Comparison of ENCODE assay signal across 13 cellular contexts in the genomic region with DNA sequence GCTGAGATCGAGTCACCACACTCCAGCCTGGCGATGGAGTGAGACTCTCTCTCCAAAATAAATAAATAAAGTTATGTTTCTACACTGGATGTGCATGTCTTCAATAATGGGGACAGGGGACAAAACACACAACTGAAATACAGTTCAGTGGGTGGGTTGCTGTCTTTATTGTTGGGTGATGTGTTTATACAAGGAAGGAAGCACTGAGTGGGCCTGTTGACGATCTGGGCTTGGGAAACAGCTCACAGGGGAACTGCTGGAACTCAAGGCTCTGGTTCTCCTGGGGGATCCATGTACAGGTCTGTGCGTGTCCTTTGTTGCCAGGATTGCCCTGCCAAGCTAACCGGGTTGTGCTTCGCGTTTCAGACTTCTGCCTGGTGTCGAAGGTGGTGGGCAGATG. TPM values are rescaled to one million over a fixed set of nuclear protein-coding genes. Genes with fewer than 3 reads are reported as not detected.
A peak's percentile ranks its signal among the peaks of the same experiment; 100 is the strongest.
DNase-seq lines count a peak whose midpoint lies in the region; ATAC-seq and TF ChIP-seq lines count a peak whose summit lies in the region.
"Had no signal": no experiment of that assay in that cellular context is flagged by ENCODE, and none has a peak within 500 bp of the region (broad histone marks: within the 10 kb centered on the region; RNA-seq: fewer than 3 reads in every experiment).

No MANE protein-coding gene starts in this region.

- peak overlapping the region; percentile 17 for H2AK9ac ChIP-seq in IMR-90 (replicated peaks; ENCODE audit: low read depth, low read length, poor library complexity)

- H4K5ac ChIP-seq in IMR-90 (ENCODE audit: low read depth, low read length), result peak overlapping the region; percentile 32; the same call in 1 of the 2 replicates

- H3K4me3 ChIP-seq in IMR-90 (ENCODE audit: insufficient read depth, low read depth, low read length), result no peak overlapping the region
- no peak overlapping the region for H3K4me3 ChIP-seq in spleen

- peaks cover 26% of the 10 kb centered on the region for H3K36me3 Mint-ChIP-seq in activated T-helper 2 cell treated with anti-CD3 and anti-CD28 coated beads, Interferon-gamma antibody, Interleukin-2, Interleukin-4, amounts not matched to agents 10 μg/mL and 5 μg/mL and 100 μg/mL, durations not matched to agents 14 hours and 24 hours and 36 hours (ENCODE audit: low read depth)

- in situ Hi-C loops in IMR-90 (cut with MboI; ENCODE audit: low sequenced_read_pairs), result no loop called here

- CTCF ChIA-PET in IMR-90 (lab: Yijun Ruan, JAX), result no interaction called here

- ATAC-seq in IMR-90 (ENCODE audit: low read depth) (no peak), HG02938 (IDR thresholded peaks at IDR 0.05; ENCODE audit: unreplicated experiment) (no peak)

- no TSS peak for BruUV-seq in IMR-90 (replicated peaks; lab: Mats Ljungman, UMichigan)

- no peaks in the 10 kb centered on the region for H3K27me3 ChIP-seq in IMR-90 (ENCODE audit: control insufficient read depth, insufficient read depth, low read length)
- H3K27me3 ChIP-seq in spleen (replicated peaks in 1 of 7), result no peaks in the 10 kb centered on the region

- H3K4me2 ChIP-seq in IMR-90 (ENCODE audit: low read depth, low read length), result no peak overlapping the region

- no peak overlapping the region for H3K4me3 Mint-ChIP-seq in activated T-helper 2 cell treated with anti-CD3 and anti-CD28 coated beads, Interferon-gamma antibody, Interleukin-2, Interleukin-4, amounts not matched to agents 10 μg/mL and 5 μg/mL and 100 μg/mL, durations not matched to agents 14 hours and 24 hours and 36 hours (ENCODE audit: low read depth)

- H2AFZ ChIP-seq in IMR-90 (replicated peaks; ENCODE audit: low read length, poor library complexity), result peak overlapping the region; percentile 33

- no peak overlapping the region for H3K56ac ChIP-seq in IMR-90 (ENCODE audit: extremely low read depth, insufficient read depth, low read length)

- H3K36me3 ChIP-seq in IMR-90 (ENCODE audit: control insufficient read depth, insufficient read depth, low read length), result no peaks in the 10 kb centered on the region
- peaks cover 0 to 59% (median 3%) of the 10 kb centered on the region in 6 donors for H3K36me3 ChIP-seq in spleen

- no peak overlapping the region for H2BK20ac ChIP-seq in IMR-90 (ENCODE audit: low read depth, low read length)

- TF ChIP-seq RAD21 in IMR-90 (IDR thresholded peaks at IDR 0.05; ENCODE audit: low read length), result no peak

- H3K18ac ChIP-seq in IMR-90 (ENCODE audit: low read depth, low read length), result no peak overlapping the region

- H3K14ac ChIP-seq in IMR-90 (replicated peaks; ENCODE audit: low read depth, low read length), result no peak overlapping the region

- no peak overlapping the region; the same call in 1 of the 2 replicates for H3K4ac ChIP-seq in IMR-90 (ENCODE audit: low read depth, low read length)

- WGBS in IMR-90 (ENCODE audit: extremely low coverage in 2 of 2, insufficient read length in 1 of 2), 2 experiments, result 92% methylated on average over 6 of the region's 8 CpGs; no CpG with 5 or more reads in 1 of the 2 experiments
- 87 to 92% (median 90%) methylated on average over 8 of the region's 8 CpGs for WGBS in spleen, 5 donors

- no peak overlapping the region for H4K8ac ChIP-seq in IMR-90 (ENCODE audit: low read depth in 2 of 2, low read length in 2 of 2)

- dilution Hi-C loops in IMR-90 (cut with HindIII; ENCODE audit: low sequenced_read_pairs, unreplicated experiment), result no loop called here

- peak overlapping the region; percentile 36; the same call in 1 of the 2 replicates for H2BK120ac ChIP-seq in IMR-90 (ENCODE audit: low read depth, low read length)

- no peaks in the 10 kb centered on the region for H3K9me3 ChIP-seq in IMR-90 (ENCODE audit: control insufficient read depth, insufficient read depth, low read length)
- H3K9me3 ChIP-seq in spleen, result no peaks in the 10 kb centered on the region

- no peaks in the 10 kb centered on the region for H3K79me1 ChIP-seq in IMR-90 (ENCODE audit: low read depth in 1 of 2, low read length in 2 of 2)

- H2BK15ac ChIP-seq in IMR-90 (ENCODE audit: low read depth, low read length), result no peak overlapping the region

- TF ChIP-seq POLR2A in IMR-90 (IDR thresholded peaks at IDR 0.05; ENCODE audit: low read depth, low read length) (no peak), spleen (IDR thresholded peaks at IDR 0.05) (no peak)

- H3K4me1 ChIP-seq in IMR-90 (ENCODE audit: control insufficient read depth, insufficient read depth, low read length), result peaks cover 14% of the 10 kb centered on the region
- peaks cover 26 to 97% (median 73%) of the 10 kb centered on the region in 6 donors for H3K4me1 ChIP-seq in spleen

- H4K20me1 ChIP-seq in IMR-90 (ENCODE audit: insufficient read depth, low read length), result no peaks in the 10 kb centered on the region

- H4K91ac ChIP-seq in IMR-90 (ENCODE audit: insufficient read depth, low read depth, low read length), result peak overlapping the region; percentile 6; the same call in 1 of the 2 replicates

- no peak overlapping the region for H3K9ac ChIP-seq in IMR-90 (ENCODE audit: low read depth, low read length)

- peak; percentile 53 for DNase-seq in CD1c-positive myeloid dendritic cell (ENCODE audit: extremely low spot score)
- no peak for DNase-seq in IMR-90
- DNase-seq in activated T-helper 2 cell treated with anti-CD3 and anti-CD28 coated beads, Interferon-gamma antibody, Interleukin-2, Interleukin-4, amounts not matched to agents 10 μg/mL and 5 μg/mL and 100 μg/mL, durations not matched to agents 14 hours and 24 hours and 36 hours (ENCODE audit: low spot score), result no peak
- no peak for DNase-seq in spleen
- no peak for DNase-seq in ureter (ENCODE audit: low spot score)
- no peak for DNase-seq in MV-4-11 (lab: John Stamatoyannopoulos, UW)
- DNase-seq: DMS53, NCI-H1417, NCI-H187 treated with DMSO at 0.1 percent for 48 hours, NCI-H446 had no signal

- H3K27ac Mint-ChIP-seq in activated T-helper 2 cell treated with anti-CD3 and anti-CD28 coated beads, Interferon-gamma antibody, Interleukin-2, Interleukin-4, amounts not matched to agents 10 μg/mL and 5 μg/mL and 100 μg/mL, durations not matched to agents 14 hours and 24 hours and 36 hours, result peak overlapping the region; percentile 82

- peaks cover 26% of the 10 kb centered on the region for H3K4me1 Mint-ChIP-seq in activated T-helper 2 cell treated with anti-CD3 and anti-CD28 coated beads, Interferon-gamma antibody, Interleukin-2, Interleukin-4, amounts not matched to agents 10 μg/mL and 5 μg/mL and 100 μg/mL, durations not matched to agents 14 hours and 24 hours and 36 hours (ENCODE audit: low read depth)

- no peaks in the 10 kb centered on the region for H3K27me3 Mint-ChIP-seq in activated T-helper 2 cell treated with anti-CD3 and anti-CD28 coated beads, Interferon-gamma antibody, Interleukin-2, Interleukin-4, amounts not matched to agents 10 μg/mL and 5 μg/mL and 100 μg/mL, durations not matched to agents 14 hours and 24 hours and 36 hours (ENCODE audit: low read depth)

- H3K9me3 Mint-ChIP-seq in activated T-helper 2 cell treated with anti-CD3 and anti-CD28 coated beads, Interferon-gamma antibody, Interleukin-2, Interleukin-4, amounts not matched to agents 10 μg/mL and 5 μg/mL and 100 μg/mL, durations not matched to agents 14 hours and 24 hours and 36 hours, result no peaks in the 10 kb centered on the region
- H3K9me3 Mint-ChIP-seq: CD14-positive monocyte had no signal

- H2AK5ac ChIP-seq in IMR-90 (ENCODE audit: low read depth, low read length), result 0 out of 2 replicates have a peak overlapping the region, but pooled peaks have one; percentile 63

- TF ChIP-seq CTCF in IMR-90 (conservative IDR thresholded peaks at IDR 0.05; ENCODE audit: low read depth, low read length), result no peak
- TF ChIP-seq CTCF in spleen (IDR thresholded peaks at IDR 0.05 in 8 of 11, conservative IDR thresholded peaks at IDR 0.05 in 3 of 11), result no peak

- H2BK5ac ChIP-seq in IMR-90 (ENCODE audit: low read depth, low read length, poor library complexity, severe bottlenecking), result peak overlapping the region; percentile 34

- intact Hi-C loops in IMR-90 (cut with micrococcal nuclease) (no loop called here), spleen (cut with DNase I; ENCODE audit: low total_unique reads) (no loop called here)
- intact Hi-C loops in activated T-helper 2 cell treated with anti-CD3 and anti-CD28 coated beads, Interferon-gamma antibody, Interleukin-2, Interleukin-4, amounts not matched to agents 10 μg/mL and 5 μg/mL and 100 μg/mL, durations not matched to agents 14 hours and 24 hours and 36 hours (cut with micrococcal nuclease), result no loop called here

- POLR2A ChIA-PET in IMR-90 (lab: Charles Lee; ENCODE audit: unreplicated experiment), result no interaction called here

- H3K23ac ChIP-seq in IMR-90 (ENCODE audit: low read depth, low read length), result no peak overlapping the region

- H3K9me1 ChIP-seq in IMR-90 (ENCODE audit: insufficient read depth, low read length), result peaks cover 4% of the 10 kb centered on the region

- H3K27ac ChIP-seq in IMR-90 (ENCODE audit: insufficient read depth, low read length) (no peak overlapping the region), spleen (peak overlapping the region in 5 of 8 donors; percentile 44 to 76 (median 62))

RNA-seq across cellular contexts. Expression of gene SPINT2, which starts 18.9 kb away (rescaled TPM):
- total RNA-seq in IMR-90 (2012; rRNA removed) (0.28 and 0.54 TPM in 2 replicates), spleen (10 to 100 TPM; 41.2 to 87.8 (median 59.5) TPM), ureter (286 TPM)
- polyA plus RNA-seq in IMR-90 (2012; rRNA removed) (1.2 and 2.2 TPM in 2 replicates), spleen (10 to 100 TPM; 63.2 to 82.9 (median 65.6) TPM)
- polyA plus RNA-seq in IMR-90 (2012; cell fraction: cytosol; rRNA removed), result 1.2 and 1.8 TPM in 2 replicates
- 1.2 and 1.3 TPM in 2 replicates for polyA plus RNA-seq in IMR-90 (2012; cell fraction: nucleus; rRNA removed; ENCODE audit: low replicate concordance)
- 161 and 165 TPM in 2 replicates for total RNA-seq in activated T-helper 2 cell treated with anti-CD3 and anti-CD28 coated beads, Interferon-gamma antibody, Interleukin-2, Interleukin-4, amounts not matched to agents 10 μg/mL and 5 μg/mL and 100 μg/mL, durations not matched to agents 14 hours and 24 hours and 36 hours
- total RNA-seq: SK-MEL-5 had no signal

RNA-seq across cellular contexts. Expression of gene C19orf33, which starts 20.8 kb away (rescaled TPM):
- 1.4 TPM in 1 of 2 replicates, not detected in the other for total RNA-seq in IMR-90 (2012; rRNA removed)
- 0.80 and 0.96 TPM in 2 replicates for polyA plus RNA-seq in IMR-90 (2012; rRNA removed)
- 0.44 and 3.1 TPM in 2 replicates for polyA plus RNA-seq in IMR-90 (2012; cell fraction: cytosol; rRNA removed)
- polyA plus RNA-seq in IMR-90 (2012; cell fraction: nucleus; rRNA removed; ENCODE audit: low replicate concordance), result not detected in 2 replicates
- total RNA-seq in activated T-helper 2 cell treated with anti-CD3 and anti-CD28 coated beads, Interferon-gamma antibody, Interleukin-2, Interleukin-4, amounts not matched to agents 10 μg/mL and 5 μg/mL and 100 μg/mL, durations not matched to agents 14 hours and 24 hours and 36 hours, result 2.0 TPM in 1 of 2 replicates, not detected in the other
- total RNA-seq in spleen, result 1 to 10 TPM in 5 of 7 donors, not detected in 2; 3.2 to 6.1 (median 4.1) TPM
- 10 to 100 TPM; 11.0 to 53.6 (median 11.2) TPM for polyA plus RNA-seq in spleen
- total RNA-seq in ureter, result 129 TPM
- total RNA-seq: SK-MEL-5 had no signal

RNA-seq across cellular contexts. Expression of gene PPP1R14A, which starts 27.1 kb away (rescaled TPM):
- total RNA-seq in IMR-90 (2012; rRNA removed), result not detected in 2 replicates
- 0.84 and 2.0 TPM in 2 replicates for polyA plus RNA-seq in IMR-90 (2012; rRNA removed)
- 5.4 and 10.2 TPM in 2 replicates for polyA plus RNA-seq in IMR-90 (2012; cell fraction: cytosol; rRNA removed)
- 2.1 and 3.5 TPM in 2 replicates for polyA plus RNA-seq in IMR-90 (2012; cell fraction: nucleus; rRNA removed; ENCODE audit: low replicate concordance)
- 98.7 and 98.9 TPM in 2 replicates for total RNA-seq in activated T-helper 2 cell treated with anti-CD3 and anti-CD28 coated beads, Interferon-gamma antibody, Interleukin-2, Interleukin-4, amounts not matched to agents 10 μg/mL and 5 μg/mL and 100 μg/mL, durations not matched to agents 14 hours and 24 hours and 36 hours
- total RNA-seq in spleen, result 100 to 1,000 TPM in 2 of 7 donors, 10 to 100 TPM in 5; 26.1 to 102 (median 54.5) TPM
- 100 to 1,000 TPM in 1 of 3 donors, 10 to 100 TPM in 2; 66.7 to 145 (median 97.2) TPM for polyA plus RNA-seq in spleen
- total RNA-seq in ureter, result 98.6 TPM
- total RNA-seq: SK-MEL-5 had no signal
- polyA plus RNA-seq: CD14-positive monocyte had no signal

RNA-seq across cellular contexts. Expression of gene YIF1B, which starts 32.5 kb away (rescaled TPM):
- total RNA-seq in IMR-90 (2012; rRNA removed), result 72.2 and 78.9 TPM in 2 replicates
- 162 and 165 TPM in 2 replicates for polyA plus RNA-seq in IMR-90 (2012; rRNA removed)
- 95.0 and 225 TPM in 2 replicates for polyA plus RNA-seq in IMR-90 (2012; cell fraction: cytosol; rRNA removed)
- polyA plus RNA-seq in IMR-90 (2012; cell fraction: nucleus; rRNA removed; ENCODE audit: low replicate concordance), result 92.8 and 241 TPM in 2 replicates
- 106 and 114 TPM in 2 replicates for total RNA-seq in activated T-helper 2 cell treated with anti-CD3 and anti-CD28 coated beads, Interferon-gamma antibody, Interleukin-2, Interleukin-4, amounts not matched to agents 10 μg/mL and 5 μg/mL and 100 μg/mL, durations not matched to agents 14 hours and 24 hours and 36 hours
- 10 to 100 TPM; 31.4 to 40.6 (median 38.4) TPM for total RNA-seq in spleen
- 10 to 100 TPM; 41.2 to 56.7 (median 46.6) TPM for polyA plus RNA-seq in spleen
- 25.1 TPM for total RNA-seq in ureter

RNA-seq across cellular contexts. Expression of gene KCNK6, which starts 36.4 kb away (rescaled TPM):
- total RNA-seq in IMR-90 (2012; rRNA removed) (2.7 and 2.8 TPM in 2 replicates), spleen (10 to 100 TPM; 11.8 to 25.9 (median 17.8) TPM), ureter (4.8 TPM)
- polyA plus RNA-seq in IMR-90 (2012; rRNA removed) (3.9 and 4.5 TPM in 2 replicates), spleen (1 to 10 TPM; 3.8 to 9.3 (median 4.5) TPM)
- 3.3 and 4.2 TPM in 2 replicates for polyA plus RNA-seq in IMR-90 (2012; cell fraction: cytosol; rRNA removed)
- 2.9 and 3.1 TPM in 2 replicates for polyA plus RNA-seq in IMR-90 (2012; cell fraction: nucleus; rRNA removed; ENCODE audit: low replicate concordance)
- total RNA-seq in activated T-helper 2 cell treated with anti-CD3 and anti-CD28 coated beads, Interferon-gamma antibody, Interleukin-2, Interleukin-4, amounts not matched to agents 10 μg/mL and 5 μg/mL and 100 μg/mL, durations not matched to agents 14 hours and 24 hours and 36 hours, result 27.3 TPM in 2 replicates

Comparison
In these comparisons a context has a peak if more than half of its experiments do, and no peak if none do; other contexts are left out.
1. RNA of gene SPINT2, which starts 18.9 kb away (total RNA-seq): 286 TPM in ureter (single experiment), 161 to 165 TPM in activated T-helper 2 cell treated with anti-CD3 and anti-CD28 coated beads, Interferon-gamma antibody, Interleukin-2, Interleukin-4, amounts not matched to agents 10 μg/mL and 5 μg/mL and 100 μg/mL, durations not matched to agents 14 hours and 24 hours and 36 hours and 41.2 to 87.8 TPM in spleen; 0.28 to 0.54 TPM in IMR-90; every median in the first group is over 10 times any median in the second.
2. RNA of gene C19orf33, which starts 20.8 kb away (total RNA-seq): 129 TPM in ureter (single experiment); 3.2 to 6.1 TPM in spleen, 2.0 TPM in activated T-helper 2 cell treated with anti-CD3 and anti-CD28 coated beads, Interferon-gamma antibody, Interleukin-2, Interleukin-4, amounts not matched to agents 10 μg/mL and 5 μg/mL and 100 μg/mL, durations not matched to agents 14 hours and 24 hours and 36 hours and 1.4 TPM in IMR-90; every median in the first group is over 10 times any median in the second.
3. RNA of gene PPP1R14A, which starts 27.1 kb away (total RNA-seq): 98.7 to 98.9 TPM in activated T-helper 2 cell treated with anti-CD3 and anti-CD28 coated beads, Interferon-gamma antibody, Interleukin-2, Interleukin-4, amounts not matched to agents 10 μg/mL and 5 μg/mL and 100 μg/mL, durations not matched to agents 14 hours and 24 hours and 36 hours, 98.6 TPM in ureter (single experiment) and 26.1 to 102 TPM in spleen; not detected in IMR-90; every median in the first group is over 10 times any median in the second.